In genomic region chr11:66568124-66568916, GRCh38 we compare ENCODE assay signal across 1 cellular context.
A peak's percentile ranks its signal among the peaks of the same experiment; 100 is the strongest.
TF ChIP-seq lines count a peak whose summit lies in the region.

TSS of gene CTSF (minus strand) at chr11:66568606. CDS start at chr11:66568486, 120 bp downstream.

TF ChIP-seq in K562, 482 proteins besides CTCF, POLR2A, EP300 and RAD21 (continued from another document and continues in another):
- TF ChIP-seq, protein P1, sequence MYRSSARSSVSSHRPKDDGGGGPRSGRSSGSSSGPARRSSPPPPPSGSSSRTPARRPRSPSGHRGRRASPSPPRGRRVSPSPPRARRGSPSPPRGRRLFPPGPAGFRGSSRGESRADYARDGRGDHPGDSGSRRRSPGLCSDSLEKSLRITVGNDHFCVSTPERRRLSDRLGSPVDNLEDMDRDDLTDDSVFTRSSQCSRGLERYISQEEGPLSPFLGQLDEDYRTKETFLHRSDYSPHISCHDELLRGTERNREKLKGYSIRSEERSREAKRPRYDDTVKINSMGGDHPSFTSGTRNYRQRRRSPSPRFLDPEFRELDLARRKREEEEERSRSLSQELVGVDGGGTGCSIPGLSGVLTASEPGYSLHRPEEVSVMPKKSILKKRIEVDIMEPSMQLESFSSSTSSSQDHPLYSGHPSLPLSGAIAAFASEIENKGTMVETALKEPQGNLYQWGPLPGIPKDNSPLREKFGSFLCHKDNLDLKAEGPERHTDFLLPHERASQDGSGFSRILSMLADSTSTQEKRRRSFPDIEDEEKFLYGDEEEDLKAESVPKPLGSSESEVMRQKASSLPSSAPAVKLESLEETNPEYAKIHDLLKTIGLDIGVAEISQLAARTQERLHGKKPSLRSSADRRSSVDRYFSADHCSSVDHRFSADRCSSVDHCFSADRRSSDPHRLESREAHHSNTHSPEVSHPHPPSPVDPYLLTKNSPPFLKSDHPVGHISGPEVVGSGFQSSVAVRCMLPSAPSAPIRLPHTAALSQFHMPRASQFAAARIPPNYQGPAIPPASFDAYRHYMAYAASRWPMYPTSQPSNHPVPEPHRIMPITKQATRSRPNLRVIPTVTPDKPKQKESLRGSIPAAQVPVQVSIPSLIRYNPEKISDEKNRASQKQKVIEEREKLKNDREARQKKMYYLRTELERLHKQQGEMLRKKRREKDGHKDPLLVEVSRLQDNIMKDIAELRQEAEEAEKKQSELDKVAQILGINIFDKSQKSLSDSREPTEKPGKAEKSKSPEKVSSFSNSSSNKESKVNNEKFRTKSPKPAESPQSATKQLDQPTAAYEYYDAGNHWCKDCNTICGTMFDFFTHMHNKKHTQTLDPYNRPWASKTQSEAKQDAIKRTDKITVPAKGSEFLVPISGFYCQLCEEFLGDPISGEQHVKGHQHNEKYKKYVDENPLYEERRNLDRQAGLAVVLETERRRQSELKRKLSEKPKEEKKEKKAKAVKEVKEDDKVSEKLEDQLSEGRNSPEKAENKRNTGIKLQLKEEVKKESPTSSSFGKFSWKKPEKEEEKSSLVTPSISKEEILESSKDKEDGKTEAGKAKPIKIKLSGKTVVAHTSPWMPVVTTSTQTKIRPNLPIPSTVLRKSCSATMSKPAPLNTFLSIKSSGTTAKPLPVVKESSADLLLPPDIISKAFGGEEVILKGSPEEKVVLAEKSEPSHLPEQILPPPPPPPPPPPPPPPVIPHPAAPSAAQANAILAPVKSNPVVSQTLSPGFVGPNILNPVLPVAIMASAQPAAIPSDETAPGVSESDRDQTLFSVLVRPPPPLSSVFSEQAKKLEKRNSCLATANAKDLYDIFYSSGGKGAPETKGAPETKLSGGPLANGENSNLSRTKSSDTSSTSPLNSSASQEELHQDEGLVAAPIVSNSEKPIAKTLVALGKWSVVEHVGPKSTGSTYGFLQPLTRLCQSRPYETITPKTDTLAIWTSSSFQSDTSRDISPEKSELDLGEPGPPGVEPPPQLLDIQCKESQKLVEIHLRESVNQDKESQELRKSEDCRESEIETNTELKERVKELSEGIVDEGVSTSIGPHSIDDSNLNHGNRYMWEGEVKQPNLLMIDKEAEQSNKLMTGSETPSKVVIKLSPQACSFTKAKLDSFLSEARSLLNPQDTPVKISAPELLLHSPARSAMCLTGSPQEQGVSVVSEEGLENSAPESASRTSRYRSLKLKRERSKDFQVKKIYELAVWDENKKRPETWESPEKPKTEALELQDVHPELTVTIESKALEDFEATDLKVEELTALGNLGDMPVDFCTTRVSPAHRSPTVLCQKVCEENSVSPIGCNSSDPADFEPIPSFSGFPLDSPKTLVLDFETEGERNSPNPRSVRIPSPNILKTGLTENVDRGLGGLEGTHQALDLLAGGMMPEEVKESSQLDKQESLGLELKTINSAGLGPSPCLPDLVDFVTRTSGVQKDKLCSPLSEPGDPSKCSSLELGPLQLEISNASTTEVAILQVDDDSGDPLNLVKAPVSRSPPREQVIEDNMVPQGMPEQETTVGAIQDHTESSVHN (IDR thresholded peaks at IDR 0.05; ENCODE audit: borderline replicate concordance in 1 of 2, low read depth in 1 of 2): no peak
- TF ChIP-seq RBM25 (IDR thresholded peaks at IDR 0.05; ENCODE audit: low read depth, low read length, severe bottlenecking): peak; percentile 82
- TF ChIP-seq NFATC3 (IDR thresholded peaks at IDR 0.05): no peak
- TF ChIP-seq TEAD4 (IDR thresholded peaks at IDR 0.05; ENCODE audit: low read length): 0 out of 2 replicates have a peak, but pooled peaks have one; percentile 16
- TF ChIP-seq TEAD4 (CRISPR knock-in tag; IDR thresholded peaks at IDR 0.05; ENCODE audit: borderline replicate concordance): no peak
- TF ChIP-seq ZNF134 (CRISPR knock-in tag; conservative IDR thresholded peaks at IDR 0.05): no peak
- TF ChIP-seq NONO (IDR thresholded peaks at IDR 0.05; ENCODE audit: low read depth in 2 of 2, low read length in 1 of 2): peak in 1 of 2 experiments; percentile 7; a peak in 1 of 4 replicates
- TF ChIP-seq PHB (CRISPR knock-in tag; IDR thresholded peaks at IDR 0.05): no peak
- TF ChIP-seq ZNF79 (CRISPR knock-in tag; IDR thresholded peaks at IDR 0.05; ENCODE audit: low read depth): no peak
- peak; percentile 68 for TF ChIP-seq FUS (optimal IDR thresholded peaks at IDR 0.05; ENCODE audit: low read depth, low read length)
- TF ChIP-seq HNRNPLL (IDR thresholded peaks at IDR 0.05; ENCODE audit: low read depth, low read length, poor library complexity, severe bottlenecking): no peak
- TF ChIP-seq ZBTB12 (CRISPR knock-in tag; IDR thresholded peaks at IDR 0.05): no peak
- peak; percentile 99 to 100 for TF ChIP-seq FOXK2 (conservative IDR thresholded peaks at IDR 0.05 in 1 of 2, IDR thresholded peaks at IDR 0.05 in 1 of 2; ENCODE audit: low read depth in 2 of 2)
- TF ChIP-seq NELFE (IDR thresholded peaks at IDR 0.05; ENCODE audit: insufficient read depth, insufficient read length): no peak
- TF ChIP-seq MYNN (IDR thresholded peaks at IDR 0.05): no peak
- no peak for TF ChIP-seq MYNN (CRISPR knock-in tag; IDR thresholded peaks at IDR 0.05)
- TF ChIP-seq SRSF3 (IDR thresholded peaks at IDR 0.05; ENCODE audit: insufficient read depth, low read length): no peak
- no peak for TF ChIP-seq CSDE1 (IDR thresholded peaks at IDR 0.05)
- TF ChIP-seq KLF6 (CRISPR knock-in tag; IDR thresholded peaks at IDR 0.05; ENCODE audit: borderline replicate concordance): no peak
- TF ChIP-seq ZNF408 (CRISPR knock-in tag; IDR thresholded peaks at IDR 0.05; ENCODE audit: low read depth): no peak
- TF ChIP-seq ZBTB1 (CRISPR knock-in tag; IDR thresholded peaks at IDR 0.05; ENCODE audit: borderline replicate concordance, low read depth): 0 out of 2 replicates have a peak, but pooled peaks have one; percentile 68
- TF ChIP-seq CAMTA2 (CRISPR knock-in tag; conservative IDR thresholded peaks at IDR 0.05): no peak
- no peak for TF ChIP-seq NFRKB (IDR thresholded peaks at IDR 0.05; ENCODE audit: low read depth)
- TF ChIP-seq NR2F6 (CRISPR knock-in tag; IDR thresholded peaks at IDR 0.05): no peak
- TF ChIP-seq ZNF512 (tag; IDR thresholded peaks at IDR 0.05): no peak
- no peak for TF ChIP-seq MTA3 (IDR thresholded peaks at IDR 0.05; ENCODE audit: borderline replicate concordance)
- no peak for TF ChIP-seq ZNF561 (CRISPR knock-in tag; conservative IDR thresholded peaks at IDR 0.05)
- TF ChIP-seq SMARCA4 (IDR thresholded peaks at IDR 0.05): no peak
- TF ChIP-seq SNRNP70 (optimal IDR thresholded peaks at IDR 0.05; ENCODE audit: low read depth, low read length): no peak
- no peak for TF ChIP-seq ZNF124 (CRISPR knock-in tag; IDR thresholded peaks at IDR 0.05)
- no peak for TF ChIP-seq ZBTB5 (IDR thresholded peaks at IDR 0.05)
- no peak for TF ChIP-seq PHF21A (IDR thresholded peaks at IDR 0.05; ENCODE audit: borderline replicate concordance, low read depth)
- TF ChIP-seq MAX (CRISPR knock-in tag; IDR thresholded peaks at IDR 0.05): peak; percentile 99
- no peak for TF ChIP-seq TRIM24 (IDR thresholded peaks at IDR 0.05)
- no peak for TF ChIP-seq ZC3H8 (IDR thresholded peaks at IDR 0.05)
- TF ChIP-seq, protein P2, sequence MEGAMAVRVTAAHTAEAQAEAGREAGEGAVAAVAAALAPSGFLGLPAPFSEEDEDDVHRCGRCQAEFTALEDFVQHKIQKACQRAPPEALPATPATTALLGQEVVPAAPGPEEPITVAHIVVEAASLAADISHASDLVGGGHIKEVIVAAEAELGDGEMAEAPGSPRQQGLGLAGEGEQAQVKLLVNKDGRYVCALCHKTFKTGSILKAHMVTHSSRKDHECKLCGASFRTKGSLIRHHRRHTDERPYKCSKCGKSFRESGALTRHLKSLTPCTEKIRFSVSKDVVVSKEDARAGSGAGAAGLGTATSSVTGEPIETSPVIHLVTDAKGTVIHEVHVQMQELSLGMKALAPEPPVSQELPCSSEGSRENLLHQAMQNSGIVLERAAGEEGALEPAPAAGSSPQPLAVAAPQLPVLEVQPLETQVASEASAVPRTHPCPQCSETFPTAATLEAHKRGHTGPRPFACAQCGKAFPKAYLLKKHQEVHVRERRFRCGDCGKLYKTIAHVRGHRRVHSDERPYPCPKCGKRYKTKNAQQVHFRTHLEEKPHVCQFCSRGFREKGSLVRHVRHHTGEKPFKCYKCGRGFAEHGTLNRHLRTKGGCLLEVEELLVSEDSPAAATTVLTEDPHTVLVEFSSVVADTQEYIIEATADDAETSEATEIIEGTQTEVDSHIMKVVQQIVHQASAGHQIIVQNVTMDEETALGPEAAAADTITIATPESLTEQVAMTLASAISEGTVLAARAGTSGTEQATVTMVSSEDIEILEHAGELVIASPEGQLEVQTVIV (CRISPR knock-in tag; IDR thresholded peaks at IDR 0.05; ENCODE audit: borderline replicate concordance): no peak
- peak; percentile 47; the same call in 1 of the 2 replicates for TF ChIP-seq ARID4B (CRISPR knock-in tag; IDR thresholded peaks at IDR 0.05)
- TF ChIP-seq POLR2H (tag; IDR thresholded peaks at IDR 0.05; ENCODE audit: low read depth): no peak
- TF ChIP-seq SRF (CRISPR knock-in tag; IDR thresholded peaks at IDR 0.05): no peak
- TF ChIP-seq ZNF280B (CRISPR knock-in tag; IDR thresholded peaks at IDR 0.05): no peak
- no peak for TF ChIP-seq ZNF24 (IDR thresholded peaks at IDR 0.05)
- TF ChIP-seq MTA1 (IDR thresholded peaks at IDR 0.05; ENCODE audit: borderline replicate concordance): no peak
- TF ChIP-seq KLF13 (tag; IDR thresholded peaks at IDR 0.05; ENCODE audit: borderline replicate concordance, low read depth): no peak
